2 cellular contexts compared by ENCODE assay signal in the genomic region with DNA sequence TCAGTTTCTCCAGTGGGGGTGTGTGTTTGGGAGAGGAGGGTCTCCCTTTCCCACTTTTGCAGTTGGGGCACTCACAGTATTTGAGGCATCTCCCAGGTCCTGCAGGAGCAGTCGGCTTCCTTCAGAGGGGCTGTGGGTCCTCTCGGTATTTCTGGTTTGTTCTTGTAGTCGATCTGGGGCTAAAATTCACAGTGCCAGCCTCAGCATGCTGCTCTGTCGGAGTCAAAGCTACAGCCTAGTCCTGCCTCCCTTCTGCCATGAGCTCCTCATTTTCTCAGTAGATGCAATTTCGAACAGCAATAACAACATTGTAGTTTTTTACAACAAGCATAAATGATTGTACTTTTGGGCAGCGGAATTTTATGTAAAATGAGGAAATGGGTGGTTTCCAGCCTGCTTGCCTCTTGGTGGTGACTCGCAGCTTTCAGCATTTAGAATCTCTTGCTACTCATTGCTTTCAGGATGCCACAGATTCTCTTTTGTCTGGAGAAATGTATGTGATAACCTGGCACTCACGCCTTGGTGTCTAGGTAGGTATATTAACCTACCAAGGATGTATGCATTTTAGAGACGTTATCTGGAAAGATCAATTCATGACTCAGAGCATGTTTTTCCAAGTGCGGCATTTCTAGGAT.
A peak's percentile ranks its signal among the peaks of the same experiment; 100 is the strongest.
TF ChIP-seq lines count a peak whose summit lies in the region.

No MANE protein-coding gene starts in this region.

TF ChIP-seq in GM12878, 131 proteins besides CTCF, POLR2A, EP300 and RAD21:
- TF ChIP-seq YBX1 (IDR thresholded peaks at IDR 0.05) (no peak), SPI1 (IDR thresholded peaks at IDR 0.05; ENCODE audit: borderline replicate concordance, insufficient read depth, low read depth, low read length) (peak; percentile 59; the same call in 1 of the 2 replicates)

TF ChIP-seq in HepG2, 621 proteins besides CTCF, POLR2A, EP300 and RAD21:
- TF ChIP-seq RBM22 (optimal IDR thresholded peaks at IDR 0.05; ENCODE audit: low read length) (no peak), HNF1A (IDR thresholded peaks at IDR 0.05; ENCODE audit: low read depth) (no peak), HNF1A (CRISPR knock-in tag; IDR thresholded peaks at IDR 0.05; ENCODE audit: borderline replicate concordance) (no peak), ZNF10 (CRISPR knock-in tag; IDR thresholded peaks at IDR 0.05; ENCODE audit: borderline replicate concordance, low read depth) (no peak), RARG (CRISPR knock-in tag; IDR thresholded peaks at IDR 0.05; ENCODE audit: low read depth) (no peak), ZNF446 (CRISPR knock-in tag; IDR thresholded peaks at IDR 0.05) (no peak), ZNF362 (CRISPR knock-in tag; IDR thresholded peaks at IDR 0.05; ENCODE audit: borderline replicate concordance) (no peak), TCF7L2 (IDR thresholded peaks at IDR 0.05; ENCODE audit: low read depth, low read length) (no peak), TFDP1 (CRISPR knock-in tag; IDR thresholded peaks at IDR 0.05; ENCODE audit: borderline replicate concordance) (no peak), SALL1 (CRISPR knock-in tag; IDR thresholded peaks at IDR 0.05) (no peak), RERE (CRISPR knock-in tag; IDR thresholded peaks at IDR 0.05; ENCODE audit: low read depth) (no peak), ZNF790 (CRISPR knock-in tag; IDR thresholded peaks at IDR 0.05; ENCODE audit: borderline replicate concordance) (no peak), MTA3 (CRISPR knock-in tag; IDR thresholded peaks at IDR 0.05) (no peak), CEBPG (CRISPR knock-in tag; IDR thresholded peaks at IDR 0.05) (no peak)
- TF ChIP-seq, protein P1, sequence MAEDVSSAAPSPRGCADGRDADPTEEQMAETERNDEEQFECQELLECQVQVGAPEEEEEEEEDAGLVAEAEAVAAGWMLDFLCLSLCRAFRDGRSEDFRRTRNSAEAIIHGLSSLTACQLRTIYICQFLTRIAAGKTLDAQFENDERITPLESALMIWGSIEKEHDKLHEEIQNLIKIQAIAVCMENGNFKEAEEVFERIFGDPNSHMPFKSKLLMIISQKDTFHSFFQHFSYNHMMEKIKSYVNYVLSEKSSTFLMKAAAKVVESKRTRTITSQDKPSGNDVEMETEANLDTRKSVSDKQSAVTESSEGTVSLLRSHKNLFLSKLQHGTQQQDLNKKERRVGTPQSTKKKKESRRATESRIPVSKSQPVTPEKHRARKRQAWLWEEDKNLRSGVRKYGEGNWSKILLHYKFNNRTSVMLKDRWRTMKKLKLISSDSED (CRISPR knock-in tag; IDR thresholded peaks at IDR 0.05): no peak
- TF ChIP-seq, protein P2, sequence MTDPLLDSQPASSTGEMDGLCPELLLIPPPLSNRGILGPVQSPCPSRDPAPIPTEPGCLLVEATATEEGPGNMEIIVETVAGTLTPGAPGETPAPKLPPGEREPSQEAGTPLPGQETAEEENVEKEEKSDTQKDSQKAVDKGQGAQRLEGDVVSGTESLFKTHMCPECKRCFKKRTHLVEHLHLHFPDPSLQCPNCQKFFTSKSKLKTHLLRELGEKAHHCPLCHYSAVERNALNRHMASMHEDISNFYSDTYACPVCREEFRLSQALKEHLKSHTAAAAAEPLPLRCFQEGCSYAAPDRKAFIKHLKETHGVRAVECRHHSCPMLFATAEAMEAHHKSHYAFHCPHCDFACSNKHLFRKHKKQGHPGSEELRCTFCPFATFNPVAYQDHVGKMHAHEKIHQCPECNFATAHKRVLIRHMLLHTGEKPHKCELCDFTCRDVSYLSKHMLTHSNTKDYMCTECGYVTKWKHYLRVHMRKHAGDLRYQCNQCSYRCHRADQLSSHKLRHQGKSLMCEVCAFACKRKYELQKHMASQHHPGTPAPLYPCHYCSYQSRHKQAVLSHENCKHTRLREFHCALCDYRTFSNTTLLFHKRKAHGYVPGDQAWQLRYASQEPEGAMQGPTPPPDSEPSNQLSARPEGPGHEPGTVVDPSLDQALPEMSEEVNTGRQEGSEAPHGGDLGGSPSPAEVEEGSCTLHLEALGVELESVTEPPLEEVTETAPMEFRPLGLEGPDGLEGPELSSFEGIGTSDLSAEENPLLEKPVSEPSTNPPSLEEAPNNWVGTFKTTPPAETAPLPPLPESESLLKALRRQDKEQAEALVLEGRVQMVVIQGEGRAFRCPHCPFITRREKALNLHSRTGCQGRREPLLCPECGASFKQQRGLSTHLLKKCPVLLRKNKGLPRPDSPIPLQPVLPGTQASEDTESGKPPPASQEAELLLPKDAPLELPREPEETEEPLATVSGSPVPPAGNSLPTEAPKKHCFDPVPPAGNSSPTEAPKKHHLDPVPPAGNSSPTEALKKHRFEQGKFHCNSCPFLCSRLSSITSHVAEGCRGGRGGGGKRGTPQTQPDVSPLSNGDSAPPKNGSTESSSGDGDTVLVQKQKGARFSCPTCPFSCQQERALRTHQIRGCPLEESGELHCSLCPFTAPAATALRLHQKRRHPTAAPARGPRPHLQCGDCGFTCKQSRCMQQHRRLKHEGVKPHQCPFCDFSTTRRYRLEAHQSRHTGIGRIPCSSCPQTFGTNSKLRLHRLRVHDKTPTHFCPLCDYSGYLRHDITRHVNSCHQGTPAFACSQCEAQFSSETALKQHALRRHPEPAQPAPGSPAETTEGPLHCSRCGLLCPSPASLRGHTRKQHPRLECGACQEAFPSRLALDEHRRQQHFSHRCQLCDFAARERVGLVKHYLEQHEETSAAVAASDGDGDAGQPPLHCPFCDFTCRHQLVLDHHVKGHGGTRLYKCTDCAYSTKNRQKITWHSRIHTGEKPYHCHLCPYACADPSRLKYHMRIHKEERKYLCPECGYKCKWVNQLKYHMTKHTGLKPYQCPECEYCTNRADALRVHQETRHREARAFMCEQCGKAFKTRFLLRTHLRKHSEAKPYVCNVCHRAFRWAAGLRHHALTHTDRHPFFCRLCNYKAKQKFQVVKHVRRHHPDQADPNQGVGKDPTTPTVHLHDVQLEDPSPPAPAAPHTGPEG (CRISPR knock-in tag; IDR thresholded peaks at IDR 0.05): no peak
